ENCODE assay signal across 16 cellular contexts in the genomic region with DNA sequence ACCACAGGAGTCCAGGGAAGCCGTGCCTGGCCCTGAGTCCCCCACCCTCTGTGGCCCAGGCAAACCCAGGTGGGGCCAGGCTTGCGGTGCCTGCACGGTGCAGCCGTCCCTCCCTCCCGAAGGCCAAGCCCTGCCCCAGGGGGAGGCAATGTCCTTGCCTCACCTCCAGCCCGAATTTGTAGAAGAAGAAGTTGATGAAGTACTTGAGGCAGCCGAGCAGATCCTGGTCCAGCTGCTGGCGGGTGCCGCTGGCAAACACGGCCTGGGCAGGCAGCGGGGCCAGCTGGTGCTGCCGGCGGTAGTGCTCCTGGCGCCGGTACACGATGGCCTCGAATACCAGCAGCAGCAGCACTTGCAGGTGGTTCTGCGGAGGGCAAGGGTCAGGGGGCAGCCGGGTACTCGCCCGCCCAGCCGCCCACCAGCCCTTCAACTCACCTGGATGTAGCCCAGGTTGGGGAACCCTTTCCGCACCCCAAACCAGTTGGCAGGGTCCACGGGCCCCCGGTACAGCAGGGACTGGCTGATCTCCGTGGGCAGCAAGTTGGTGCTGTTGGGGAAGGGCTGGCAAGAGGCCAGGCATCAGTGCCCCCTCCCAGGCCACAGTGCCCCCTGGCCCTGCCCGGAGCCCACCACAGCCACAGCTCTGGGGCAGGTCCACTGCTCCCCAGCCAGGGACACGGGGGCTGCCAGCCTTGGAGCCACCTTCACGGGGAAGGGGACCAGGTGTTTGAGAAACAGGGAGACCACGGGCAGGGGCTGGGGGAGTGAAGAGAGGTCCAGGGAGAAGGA. TPM values are rescaled to one million over a fixed set of nuclear protein-coding genes. Genes with fewer than 3 reads are reported as not detected.
A peak's percentile ranks its signal among the peaks of the same experiment; 100 is the strongest.
DNase-seq lines count a peak whose midpoint lies in the region; ATAC-seq and TF ChIP-seq lines count a peak whose summit lies in the region.
"Had no signal": no experiment of that assay in that cellular context is flagged by ENCODE, and none has a peak within 500 bp of the region (broad histone marks: within the 10 kb centered on the region; RNA-seq: fewer than 3 reads in every experiment).

No MANE protein-coding gene starts in this region.

- no peak overlapping the region for H2AFZ ChIP-seq in Karpas-422 (ENCODE audit: low read length)

- H3K4me3 Mint-ChIP-seq in activated CD8-positive, alpha-beta T cell treated with anti-CD3 and anti-CD28 coated beads, Interleukin-2, amount 10 ng/mL, durations not matched to agents 7 days and 5 days, result no peak overlapping the region
- no peak overlapping the region for H3K4me3 Mint-ChIP-seq in activated CD8-positive, alpha-beta T cell treated with anti-CD3 and anti-CD28 coated beads for 36 hours
- H3K4me3 Mint-ChIP-seq: CD8-positive, alpha-beta memory T cell; stimulated activated naive CD8-positive, alpha-beta T cell treated with anti-CD3 and anti-CD28 coated beads, Interleukin-15, Interleukin-2, amounts not matched to agents 100 ng/mL and 50 ng/mL, for 24 hours had no signal

- peaks cover 2% of the 10 kb centered on the region; the same call in 1 of the 2 replicates for H3K4me1 ChIP-seq in Karpas-422 (ENCODE audit: low read length)
- no peaks in the 10 kb centered on the region for H3K4me1 ChIP-seq in rectal smooth muscle tissue (ENCODE audit: control insufficient read depth, insufficient read depth, low read length)
- H3K4me1 ChIP-seq in stomach, result peaks cover 0 to 6% (median 4%) of the 10 kb centered on the region in 4 donors
- H3K4me1 ChIP-seq: uterus had no signal

- H3K27me3 ChIP-seq in Karpas-422 (ENCODE audit: low read length), result no peaks in the 10 kb centered on the region
- no peaks in the 10 kb centered on the region for H3K27me3 ChIP-seq in rectal smooth muscle tissue (ENCODE audit: control insufficient read depth, insufficient read depth, low read length)
- no peaks in the 10 kb centered on the region for H3K27me3 ChIP-seq in stomach
- H3K27me3 ChIP-seq: adrenal gland, MG63, uterus had no signal

- no peak for TF ChIP-seq POLR2A in stomach (IDR thresholded peaks at IDR 0.05)

- TF ChIP-seq CTCF in activated CD8-positive, alpha-beta T cell treated with anti-CD3 and anti-CD28 coated beads for 36 hours (IDR thresholded peaks at IDR 0.05), result no peak
- TF ChIP-seq CTCF in RWPE1 (conservative IDR thresholded peaks at IDR 0.05; ENCODE audit: low read depth) (no peak), stomach (IDR thresholded peaks at IDR 0.05) (no peak)

- no peaks in the 10 kb centered on the region for H3K79me2 ChIP-seq in Karpas-422 (ENCODE audit: low read length)

- no peak overlapping the region for H3K4me2 ChIP-seq in Karpas-422 (ENCODE audit: low read depth, low read length, poor library complexity, severe bottlenecking)

- CTCF ChIA-PET in activated CD8-positive, alpha-beta T cell treated with anti-CD3 and anti-CD28 coated beads, Interleukin-2, amount 10 ng/mL, durations not matched to agents 7 days and 5 days (lab: Charles Lee), result no interaction called here
- CTCF ChIA-PET in activated CD8-positive, alpha-beta T cell treated with anti-CD3 and anti-CD28 coated beads for 36 hours (lab: Charles Lee), result interaction anchor here (5.4 kb wide), 1 partner anchor 13 kb away, joined by 40 read pairs; no protein-coding TSS in a partner anchor
- CTCF ChIA-PET in RWPE1 (lab: Yijun Ruan, JAX), result interaction anchor here (0.6 to 1.0 kb wide), 3 partner anchors 15 to 445 kb away, joined by 3 read pairs; no protein-coding TSS in a partner anchor

- no peak for ATAC-seq in activated CD8-positive, alpha-beta T cell treated with anti-CD3 and anti-CD28 coated beads, Interleukin-2, amount 10 ng/mL, durations not matched to agents 7 days and 5 days
- ATAC-seq in activated CD8-positive, alpha-beta T cell treated with anti-CD3 and anti-CD28 coated beads for 36 hours, result no peak
- ATAC-seq in HG03025 (IDR thresholded peaks at IDR 0.05; ENCODE audit: low FRiP score, unreplicated experiment), result no peak
- ATAC-seq: mucosa of descending colon had no signal

- H3K4me3 ChIP-seq in Karpas-422 (ENCODE audit: low read length) (no peak overlapping the region), rectal smooth muscle tissue (ENCODE audit: low read length) (no peak overlapping the region), stomach (no peak overlapping the region)
- H3K4me3 ChIP-seq: adrenal gland, MG63, mucosa of descending colon, uterus had no signal

- peaks cover 28% of the 10 kb centered on the region for H3K36me3 Mint-ChIP-seq in activated CD8-positive, alpha-beta T cell treated with anti-CD3 and anti-CD28 coated beads, Interleukin-2, amount 10 ng/mL, durations not matched to agents 7 days and 5 days (ENCODE audit: low read depth)
- peaks cover 9% of the 10 kb centered on the region for H3K36me3 Mint-ChIP-seq in activated CD8-positive, alpha-beta T cell treated with anti-CD3 and anti-CD28 coated beads for 36 hours (ENCODE audit: low read depth)

- H4K20me1 ChIP-seq in Karpas-422 (ENCODE audit: insufficient read depth, low read depth, low read length), result no peaks in the 10 kb centered on the region

- no peaks in the 10 kb centered on the region for H3K9me2 ChIP-seq in Karpas-422 (replicated peaks; ENCODE audit: insufficient read depth, low read length)

- H3K9me3 Mint-ChIP-seq in activated CD8-positive, alpha-beta T cell treated with anti-CD3 and anti-CD28 coated beads, Interleukin-2, amount 10 ng/mL, durations not matched to agents 7 days and 5 days (ENCODE audit: insufficient read depth), result no peaks in the 10 kb centered on the region
- no peaks in the 10 kb centered on the region for H3K9me3 Mint-ChIP-seq in activated CD8-positive, alpha-beta T cell treated with anti-CD3 and anti-CD28 coated beads for 36 hours
- H3K9me3 Mint-ChIP-seq: CD8-positive, alpha-beta memory T cell; stimulated activated naive CD8-positive, alpha-beta T cell treated with anti-CD3 and anti-CD28 coated beads, Interleukin-15, Interleukin-2, amounts not matched to agents 100 ng/mL and 50 ng/mL, for 24 hours had no signal

- H3K4me1 Mint-ChIP-seq in activated CD8-positive, alpha-beta T cell treated with anti-CD3 and anti-CD28 coated beads, Interleukin-2, amount 10 ng/mL, durations not matched to agents 7 days and 5 days (ENCODE audit: low read depth), result peaks cover 6% of the 10 kb centered on the region
- no peaks in the 10 kb centered on the region for H3K4me1 Mint-ChIP-seq in activated CD8-positive, alpha-beta T cell treated with anti-CD3 and anti-CD28 coated beads for 36 hours (ENCODE audit: low read depth)

- intact Hi-C loops in activated CD8-positive, alpha-beta T cell treated with anti-CD3 and anti-CD28 coated beads for 36 hours (cut with micrococcal nuclease), result no loop called here
- intact Hi-C loops in stomach (cut with DNase I; ENCODE audit: low total_unique reads), result loop anchor here (10.0 kb wide), 2 partner anchors 442 to 482 kb away; a partner anchor contains a TSS

- H3K9ac ChIP-seq in Karpas-422 (ENCODE audit: low read length) (no peak overlapping the region), rectal smooth muscle tissue (ENCODE audit: low read length) (no peak overlapping the region)

- no peaks in the 10 kb centered on the region for H3K9me3 ChIP-seq in Karpas-422 (ENCODE audit: low read length)
- H3K9me3 ChIP-seq in stomach, result no peaks in the 10 kb centered on the region
- H3K9me3 ChIP-seq: adrenal gland, MG63, mucosa of descending colon, uterus had no signal

- H3K27ac ChIP-seq in Karpas-422 (ENCODE audit: low read length), result no peak overlapping the region
- H3K27ac ChIP-seq in RWPE1, result peak overlapping the region; percentile 63
- H3K27ac ChIP-seq in rectal smooth muscle tissue (ENCODE audit: low read depth, low read length), result peak overlapping the region; percentile 7
- no peak overlapping the region for H3K27ac ChIP-seq in stomach
- H3K27ac ChIP-seq: adrenal gland, uterus had no signal

- no peaks in the 10 kb centered on the region for H3K27me3 Mint-ChIP-seq in activated CD8-positive, alpha-beta T cell treated with anti-CD3 and anti-CD28 coated beads, Interleukin-2, amount 10 ng/mL, durations not matched to agents 7 days and 5 days (ENCODE audit: low read depth)
- H3K27me3 Mint-ChIP-seq in activated CD8-positive, alpha-beta T cell treated with anti-CD3 and anti-CD28 coated beads for 36 hours, result no peaks in the 10 kb centered on the region
- H3K27me3 Mint-ChIP-seq: CD8-positive, alpha-beta memory T cell; stimulated activated naive CD8-positive, alpha-beta T cell treated with anti-CD3 and anti-CD28 coated beads, Interleukin-15, Interleukin-2, amounts not matched to agents 100 ng/mL and 50 ng/mL, for 24 hours had no signal

- H3K36me3 ChIP-seq in Karpas-422 (ENCODE audit: insufficient read depth, low read length), result no peaks in the 10 kb centered on the region
- H3K36me3 ChIP-seq in rectal smooth muscle tissue (ENCODE audit: control insufficient read depth, insufficient read depth, low read length), result peaks cover 15% of the 10 kb centered on the region
- H3K36me3 ChIP-seq in stomach, result peaks cover 56 to 82% (median 80%) of the 10 kb centered on the region in 4 donors
- H3K36me3 ChIP-seq: uterus had no signal

- no peak for TF ChIP-seq EP300 in stomach (IDR thresholded peaks at IDR 0.05)

- WGBS in stomach, 5 donors, result 67 to 78% (median 77%) methylated on average over 22 to 30 of the region's 30 CpGs

- H3K27ac Mint-ChIP-seq in activated CD8-positive, alpha-beta T cell treated with anti-CD3 and anti-CD28 coated beads, Interleukin-2, amount 10 ng/mL, durations not matched to agents 7 days and 5 days, result peak overlapping the region; percentile 61
- H3K27ac Mint-ChIP-seq in activated CD8-positive, alpha-beta T cell treated with anti-CD3 and anti-CD28 coated beads for 36 hours, result no peak overlapping the region
- H3K27ac Mint-ChIP-seq: stimulated activated naive CD8-positive, alpha-beta T cell treated with anti-CD3 and anti-CD28 coated beads, Interleukin-15, Interleukin-2, amounts not matched to agents 100 ng/mL and 50 ng/mL, for 24 hours had no signal

- POLR2A ChIA-PET in activated CD8-positive, alpha-beta T cell treated with anti-CD3 and anti-CD28 coated beads, Interleukin-2, amount 10 ng/mL, durations not matched to agents 7 days and 5 days (lab: Charles Lee), result no interaction called here
- POLR2A ChIA-PET in activated CD8-positive, alpha-beta T cell treated with anti-CD3 and anti-CD28 coated beads for 36 hours (lab: Charles Lee), result no interaction called here
- POLR2A ChIA-PET in RWPE1 (lab: Yijun Ruan, JAX; ENCODE audit: low non-redundant PET), result interaction anchor here (0.6 kb wide), 1 partner anchor 28 kb away, joined by 3 read pairs; no protein-coding TSS in a partner anchor

- no peak for DNase-seq in activated CD8-positive, alpha-beta T cell treated with anti-CD3 and anti-CD28 coated beads, Interleukin-2, amount 10 ng/mL, durations not matched to agents 7 days and 5 days
- DNase-seq in activated CD8-positive, alpha-beta T cell treated with anti-CD3 and anti-CD28 coated beads for 36 hours, result no peak
- DNase-seq in Karpas-422 (peak; percentile 77), RWPE1 (ENCODE audit: low spot score) (peak; percentile 26), stomach (no peak), NCI-H1436 treated with DMSO at 0.1 percent for 48 hours (lab: John Stamatoyannopoulos, UW) (no peak)
- DNase-seq: CD8-positive, alpha-beta memory T cell; mucosa of descending colon; retina; stimulated activated CD4-positive, alpha-beta T cell treated with anti-CD3 and anti-CD28 coated beads, Interleukin-15, amount 100 ng/mL, for 24 hours; uterus had no signal

RNA-seq across cellular contexts. Expression of a gene that starts 26.1 kb away (rescaled TPM):
- 10 to 100 TPM; 27.5 to 29.2 TPM for total RNA-seq in activated CD8-positive, alpha-beta T cell treated with anti-CD3 and anti-CD28 coated beads, Interleukin-2, amount 10 ng/mL, durations not matched to agents 7 days and 5 days
- total RNA-seq in activated CD8-positive, alpha-beta T cell treated with anti-CD3 and anti-CD28 coated beads for 36 hours, result 10 to 100 TPM; 37.1 to 37.8 TPM
- total RNA-seq in Karpas-422 (2014; rRNA removed; shearing (Covaris generic); ENCODE audit: low replicate concordance), result 11.3 and 23.8 TPM in 2 replicates
- 10 to 100 TPM in 3 of 5 donors, 1 to 10 TPM in 2; 1.8 to 53.3 (median 11.2) TPM for total RNA-seq in stomach
- 10 to 100 TPM; 13.4 to 21.6 (median 16.1) TPM for polyA plus RNA-seq in stomach

RNA-seq across cellular contexts. Expression of a gene that starts 26.2 kb away (rescaled TPM):
- total RNA-seq in activated CD8-positive, alpha-beta T cell treated with anti-CD3 and anti-CD28 coated beads, Interleukin-2, amount 10 ng/mL, durations not matched to agents 7 days and 5 days, result 100 to 1,000 TPM; 144 to 166 TPM
- total RNA-seq in activated CD8-positive, alpha-beta T cell treated with anti-CD3 and anti-CD28 coated beads for 36 hours, result 10 to 100 TPM; 80.7 to 82.4 TPM
- 16.9 and 27.1 TPM in 2 replicates for total RNA-seq in Karpas-422 (2014; rRNA removed; shearing (Covaris generic); ENCODE audit: low replicate concordance)
- total RNA-seq in stomach, result 10 to 100 TPM in 4 of 5 donors, 1 to 10 TPM in 1; 8.8 to 31.9 (median 14.6) TPM
- 10 to 100 TPM; 11.5 to 20.6 (median 13.1) TPM for polyA plus RNA-seq in stomach

RNA-seq across cellular contexts. Expression of a gene that starts 46.1 kb away (rescaled TPM):
- 10 to 100 TPM; 13.4 to 14.3 TPM for total RNA-seq in activated CD8-positive, alpha-beta T cell treated with anti-CD3 and anti-CD28 coated beads, Interleukin-2, amount 10 ng/mL, durations not matched to agents 7 days and 5 days
- total RNA-seq in activated CD8-positive, alpha-beta T cell treated with anti-CD3 and anti-CD28 coated beads for 36 hours, result 1 to 10 TPM; 5.2 to 5.3 TPM
- total RNA-seq in Karpas-422 (2014; rRNA removed; shearing (Covaris generic); ENCODE audit: low replicate concordance), result 1.3 and 1.4 TPM in 2 replicates
- 1 to 10 TPM in 1 of 5 donors, under 1 TPM in 1, not detected in 3; 0.55 to 2.6 TPM for total RNA-seq in stomach
- polyA plus RNA-seq in stomach, result 1 to 10 TPM; 1.0 to 4.2 (median 1.5) TPM

RNA-seq across cellular contexts. Expression of a gene that starts 52.7 kb away (rescaled TPM):
- total RNA-seq in activated CD8-positive, alpha-beta T cell treated with anti-CD3 and anti-CD28 coated beads, Interleukin-2, amount 10 ng/mL, durations not matched to agents 7 days and 5 days, result 100 to 1,000 TPM; 226 to 230 TPM
- 10 to 100 TPM; 87.7 to 91.8 TPM for total RNA-seq in activated CD8-positive, alpha-beta T cell treated with anti-CD3 and anti-CD28 coated beads for 36 hours
- total RNA-seq in Karpas-422 (2014; rRNA removed; shearing (Covaris generic); ENCODE audit: low replicate concordance), result 1.8 and 2.1 TPM in 2 replicates
- 100 to 1,000 TPM in 4 of 5 donors, 10 to 100 TPM in 1; 81.7 to 171 (median 128) TPM for total RNA-seq in stomach
- polyA plus RNA-seq in stomach, result 100 to 1,000 TPM in 1 of 3 donors, 10 to 100 TPM in 2; 43.7 to 153 (median 49.1) TPM

Comparison
In these comparisons a context has a peak if more than half of its experiments do, and no peak if none do; other contexts are left out.
1. DNase-seq: peak in Karpas-422 (single experiment) and RWPE1 (single experiment); none in activated CD8-positive, alpha-beta T cell treated with anti-CD3 and anti-CD28 coated beads, Interleukin-2, amount 10 ng/mL, durations not matched to agents 7 days and 5 days (single experiment), activated CD8-positive, alpha-beta T cell treated with anti-CD3 and anti-CD28 coated beads for 36 hours (single experiment), stomach (single experiment) and NCI-H1436 treated with DMSO at 0.1 percent for 48 hours (single experiment).
2. H3K27ac ChIP-seq: peak in RWPE1 (single experiment) and rectal smooth muscle tissue (single experiment); none in Karpas-422 (single experiment) and stomach (0 of 5).